ENCODE assay signal across 8 cellular contexts in genomic region chr1:179228783-179229213, GRCh38. TPM values are rescaled to one million over a fixed set of nuclear protein-coding genes. Genes with fewer than 3 reads are reported as not detected.
A peak's percentile ranks its signal among the peaks of the same experiment; 100 is the strongest.
DNase-seq lines count a peak whose midpoint lies in the region; ATAC-seq, FAIRE-seq and TF ChIP-seq lines count a peak whose summit lies in the region.

No MANE protein-coding gene starts in this region.

- DNase-seq in HK-2 (ENCODE audit: unreplicated experiment) (peak; percentile 50), T-helper 17 cell (peak in 2 of 3 donors; percentile 11 to 14), mammary epithelial cell (no peak), kidney (peak; percentile 80)
- DNase-seq in stimulated activated CD4-positive, alpha-beta T cell treated with anti-CD3 and anti-CD28 coated beads, Interleukin-12 subunit alpha, Interleukin-12 subunit beta, amount 100 ng/mL, for 48 hours (ENCODE audit: low read depth in 2 of 3, low spot score in 1 of 3), result peak; percentile 15 to 36 (median 16)

- H3K79me2 ChIP-seq in mammary epithelial cell (ENCODE audit: insufficient read depth, low read length), result peaks cover 50% of the 10 kb centered on the region

- peaks cover 27% of the 10 kb centered on the region for H3K4me1 Mint-ChIP-seq in T-helper 17 cell

- H3K27ac ChIP-seq in 22Rv1, result peak overlapping the region; percentile 64
- no peak overlapping the region for H3K27ac ChIP-seq in mammary epithelial cell (ENCODE audit: insufficient read depth, low read depth, low read length)
- peak overlapping the region in 1 of 2 donors; percentile 55 for H3K27ac ChIP-seq in kidney (ENCODE audit: low read depth in 2 of 2, low read length in 2 of 2)

- 2% methylated on average over 5 of the region's 19 CpGs for WGBS in mammary epithelial cell (ENCODE audit: low coverage, missing lambda C conversion rate)

- FAIRE-seq in kidney (lab: Jason Lieb, UNC), result no peak

- ATAC-seq in GM18519 (IDR thresholded peaks at IDR 0.05; ENCODE audit: low FRiP score, unreplicated experiment) (peak; percentile 13), T-helper 17 cell (peak; percentile 7), HG03565 (IDR thresholded peaks at IDR 0.05; ENCODE audit: unreplicated experiment) (no peak)

- peak overlapping the region; percentile 100 for H2AFZ ChIP-seq in mammary epithelial cell (ENCODE audit: low read depth, low read length)

- H3K36me3 ChIP-seq in mammary epithelial cell (ENCODE audit: insufficient read depth, low read length) (no peaks in the 10 kb centered on the region), kidney (ENCODE audit: control insufficient read depth in 1 of 2, insufficient read depth in 2 of 2, low read length in 2 of 2) (no peaks in the 10 kb centered on the region)

- H3K4me3 Mint-ChIP-seq in T-helper 17 cell, result peak overlapping the region; percentile 97

- H3K4me3 ChIP-seq in mammary epithelial cell (replicated peaks in 1 of 3; ENCODE audit: insufficient read depth in 1 of 3, low read depth in 2 of 3, low read length in 3 of 3) (peak overlapping the region; percentile 85 to 95 (median 93)), kidney (ENCODE audit: low read length in 2 of 2) (peak overlapping the region; percentile 73 to 88)

- intact Hi-C loops in mammary epithelial cell (cut with micrococcal nuclease), result loop anchor here (5.0 to 10.0 kb wide), 2 partner anchors 201 to 694 kb away; partner anchors contain the start of gene FAM20B
- intact Hi-C loops in kidney (cut with DNase I), result no loop called here

- BruUV-seq in mammary epithelial cell (replicated peaks; lab: Mats Ljungman, UMichigan), result no TSS peak

- peaks cover 3% of the 10 kb centered on the region for H3K36me3 Mint-ChIP-seq in T-helper 17 cell (ENCODE audit: low read depth)

- peaks cover 2% of the 10 kb centered on the region for H3K27me3 ChIP-seq in mammary epithelial cell (ENCODE audit: insufficient read depth, low read length)

- dilution Hi-C loops in mammary epithelial cell (cut with HindIII; ENCODE audit: low sequenced_read_pairs), result loop anchor here (5.0 kb wide), 2 partner anchors 64 to 129 kb away; partner anchors contain the start of gene SOAT1

- TF ChIP-seq CTCF in 22Rv1 (IDR thresholded peaks at IDR 0.05) (no peak), mammary epithelial cell (conservative IDR thresholded peaks at IDR 0.05 in 1 of 2, IDR thresholded peaks at IDR 0.05 in 1 of 2; ENCODE audit: extremely low read depth in 1 of 2, insufficient read depth in 1 of 2, low read depth in 1 of 2, low read length in 2 of 2) (no peak), kidney (IDR thresholded peaks at IDR 0.05; ENCODE audit: borderline replicate concordance, extremely low read depth, insufficient read depth) (no peak)

- H3K9me3 ChIP-seq in T-helper 17 cell (ENCODE audit: control insufficient read depth, low read length, poor library complexity, severe bottlenecking) (no peaks in the 10 kb centered on the region), mammary epithelial cell (replicated peaks; ENCODE audit: insufficient read depth, low read length) (no peaks in the 10 kb centered on the region), kidney (ENCODE audit: control insufficient read depth in 1 of 2, low read length in 2 of 2) (no peaks in the 10 kb centered on the region)

- peaks cover 29% of the 10 kb centered on the region for H3K4me1 ChIP-seq in mammary epithelial cell (ENCODE audit: insufficient read depth, low read length)
- H3K4me1 ChIP-seq in kidney (ENCODE audit: control insufficient read depth in 1 of 2, insufficient read depth in 1 of 2, low read depth in 1 of 2, low read length in 2 of 2), result peaks cover 5 to 9% of the 10 kb centered on the region in 2 donors

- H3K27ac Mint-ChIP-seq in T-helper 17 cell, result peak overlapping the region; percentile 67

- CTCF ChIA-PET in mammary epithelial cell (lab: Charles Lee; ENCODE audit: low non-redundant PET), result interaction anchor here (0.6 kb wide), 1 partner anchor 586 kb away, joined by 6 read pairs; no protein-coding TSS in a partner anchor

- no peaks in the 10 kb centered on the region for H4K20me1 ChIP-seq in mammary epithelial cell (ENCODE audit: insufficient read depth, low read length)

- no peaks in the 10 kb centered on the region for H3K27me3 Mint-ChIP-seq in T-helper 17 cell

- H3K4me2 ChIP-seq in mammary epithelial cell (ENCODE audit: insufficient read depth, low read depth, low read length), result peak overlapping the region; percentile 74

- in situ Hi-C loops in mammary epithelial cell (cut with MboI; ENCODE audit: low sequenced_read_pairs in 2 of 2), result no loop called here

- peak overlapping the region; percentile 48 for H3K9ac ChIP-seq in mammary epithelial cell (ENCODE audit: insufficient read depth, low read length)
- H3K9ac ChIP-seq in kidney (ENCODE audit: low read length in 2 of 2), result peak overlapping the region; percentile 72 to 76

RNA-seq across cellular contexts. Expression of gene ABL2, which starts 0.7 kb away (rescaled TPM):
- total RNA-seq in T-helper 17 cell, result 10 to 100 TPM; 12.5 to 15.3 TPM
- total RNA-seq in mammary epithelial cell, result 100 to 1,000 TPM in 1 of 2 donors, 10 to 100 TPM in 1; 78.2 to 161 TPM
- polyA plus RNA-seq in mammary epithelial cell, result 22.4 TPM
- polyA minus RNA-seq in mammary epithelial cell, result 75.0 TPM
- total RNA-seq in kidney, result 29.6 TPM
- 1.6 TPM for polyA plus RNA-seq in kidney (ENCODE audit: insufficient read depth, low read depth, low replicate concordance)
